In genomic region chr10:60441515-60441914, GRCh38 we compare ENCODE assay signal across 12 cellular contexts.
DNase-seq lines count a peak whose midpoint lies in the region; ATAC-seq and TF ChIP-seq lines count a peak whose summit lies in the region.
"Had no signal": no experiment of that assay in that cellular context is flagged by ENCODE, and none has a peak within 500 bp of the region (broad histone marks: within the 10 kb centered on the region; RNA-seq: fewer than 3 reads in every experiment).

No MANE protein-coding gene starts in this region.

- TF ChIP-seq CTCF in AG04449 (IDR thresholded peaks at IDR 0.05; ENCODE audit: insufficient read depth, low read length, missing control alignments) (peak; percentile 4), GM12865 (IDR thresholded peaks at IDR 0.05; ENCODE audit: insufficient read depth, low read depth, low read length, missing control alignments) (no peak), RWPE1 (conservative IDR thresholded peaks at IDR 0.05; ENCODE audit: low read depth) (peak; percentile 58), fibroblast of mammary gland (conservative IDR thresholded peaks at IDR 0.05; ENCODE audit: control insufficient read depth, insufficient read depth, low read depth, low read length) (peak; percentile 44)

- CTCF ChIA-PET in AG04449 (lab: Yijun Ruan, JAX): interaction anchor here (0.9 to 22.1 kb wide), 16 partner anchors 9 to 816 kb away, joined by 3 to 471 read pairs (median 4); no protein-coding TSS in a partner anchor
- CTCF ChIA-PET in RWPE1 (lab: Yijun Ruan, JAX): interaction anchor here (0.6 to 1.3 kb wide), 10 partner anchors 16 to 1364 kb away, joined by 3 to 5 read pairs (median 4); no protein-coding TSS in a partner anchor

- H3K27ac ChIP-seq in RWPE1: no peak overlapping the region
- H3K27ac ChIP-seq: sigmoid colon had no signal

- H3K4me3 ChIP-seq in AG04449 (ENCODE audit: low read depth, low read length) (no peak overlapping the region), GM12865 (ENCODE audit: low read depth, low read length) (no peak overlapping the region), fibroblast of mammary gland (ENCODE audit: control insufficient read depth, low read depth, low read length) (no peak overlapping the region)
- H3K4me3 ChIP-seq: sigmoid colon had no signal

- DNase-seq in AG04449 (ENCODE audit: low read depth, low spot score): no peak
- peak; percentile 16 for DNase-seq in GM12865 (ENCODE audit: low read depth)
- peak; percentile 17 for DNase-seq in RWPE1 (ENCODE audit: low spot score)
- DNase-seq in fibroblast of mammary gland (ENCODE audit: low read depth): peak; percentile 48
- DNase-seq in retina: no peak
- no peak for DNase-seq in activated T-cell treated with anti-CD3 and anti-CD28 coated beads for 4 hours
- no peak for DNase-seq in NCI-H1417 treated with DMSO at 0.1 percent for 48 hours (lab: John Stamatoyannopoulos, UW)
- DNase-seq: activated CD4-positive, alpha-beta T cell treated with anti-CD3 and anti-CD28 coated beads for 36 hours; aorta; sigmoid colon; stimulated activated naive CD4-positive, alpha-beta T cell had no signal

- no peak for ATAC-seq in GM18502 (IDR thresholded peaks at IDR 0.05; ENCODE audit: poor library complexity, unreplicated experiment)
- ATAC-seq: activated CD4-positive, alpha-beta T cell treated with anti-CD3 and anti-CD28 coated beads for 36 hours had no signal

- POLR2A ChIA-PET in AG04449 (lab: Yijun Ruan, JAX) (no interaction called here), RWPE1 (lab: Yijun Ruan, JAX; ENCODE audit: low non-redundant PET) (no interaction called here)

Comparison
In these comparisons a context has a peak if more than half of its experiments do, and no peak if none do; other contexts are left out.
1. DNase-seq: peak in GM12865 (single experiment), RWPE1 (single experiment) and fibroblast of mammary gland (single experiment); none in AG04449 (single experiment), retina (single experiment), activated T-cell treated with anti-CD3 and anti-CD28 coated beads for 4 hours (single experiment) and NCI-H1417 treated with DMSO at 0.1 percent for 48 hours (single experiment).